Comparison of ENCODE assay signal across 8 cellular contexts in the genomic region with DNA sequence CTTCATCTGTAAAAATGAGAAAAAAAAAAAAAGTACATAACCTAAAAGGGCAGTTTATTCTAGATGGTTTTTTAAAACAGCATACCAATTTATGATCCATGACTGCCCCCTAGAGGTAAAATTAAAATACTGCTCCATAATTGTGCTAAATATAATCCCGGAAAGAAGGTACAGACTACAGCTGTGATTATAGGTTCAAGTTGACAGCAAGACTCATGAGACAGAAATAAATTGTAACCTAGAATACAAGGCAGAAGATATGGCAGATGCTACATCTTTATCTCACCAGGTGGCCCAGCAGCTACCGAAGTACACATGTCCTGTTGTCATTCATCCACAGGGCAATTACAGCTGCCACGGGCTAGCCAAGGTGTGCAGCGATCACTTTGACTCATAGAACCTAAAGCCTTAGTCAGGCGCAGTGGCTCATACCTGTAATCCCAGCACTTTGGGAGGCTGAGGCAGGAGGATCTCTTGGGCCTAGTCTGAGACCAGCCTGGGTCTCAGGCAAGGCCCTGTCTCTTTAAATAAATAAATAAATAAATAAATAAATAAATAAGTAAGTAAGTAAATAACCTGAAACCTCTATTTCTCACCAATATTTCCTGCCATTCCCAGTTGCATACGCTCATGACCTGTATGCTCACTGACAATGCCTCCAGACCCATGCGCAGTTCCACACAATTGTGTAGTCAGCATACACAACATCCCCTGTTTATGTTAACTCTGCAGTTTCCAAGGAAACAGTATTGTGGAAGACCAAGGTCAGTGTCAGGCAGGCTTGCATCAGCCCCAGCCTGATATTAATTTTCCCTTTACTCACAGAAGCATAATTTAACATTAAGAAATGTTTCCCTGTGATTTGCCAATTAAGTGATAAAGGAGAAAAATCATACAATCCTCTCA. TPM values are rescaled to one million over a fixed set of nuclear protein-coding genes. Genes with fewer than 3 reads are reported as not detected.
DNase-seq lines count a peak whose midpoint lies in the region; ATAC-seq and TF ChIP-seq lines count a peak whose summit lies in the region.

No MANE protein-coding gene starts in this region.

- POLR2A ChIA-PET in CD4-positive, alpha-beta T cell (lab: Charles Lee): interaction anchor here (0.6 to 0.9 kb wide), 3 partner anchors 48 to 462 kb away, joined by 3 to 4 read pairs (median 3); a partner anchor contains a TSS
- POLR2A ChIA-PET in HEK293T (lab: Yijun Ruan, JAX): interaction anchor here (1.0 kb wide), 1 partner anchor 18 kb away, joined by 5 read pairs; a partner anchor contains a TSS

- DNase-seq in CD4-positive, alpha-beta T cell: no peak
- DNase-seq in HEK293T (ENCODE audit: extremely low spot score) (peak; percentile 45), NCI-H524 (lab: John Stamatoyannopoulos, UW) (peak; percentile 25 to 74), astrocyte of the hippocampus (ENCODE audit: low read depth, low spot score) (peak; percentile 72), immature natural killer cell (peak; percentile 57 to 68 (median 57)), stromal cell of bone marrow (ENCODE audit: low read depth) (peak; percentile 41), OCI-M2 (lab: John Stamatoyannopoulos, UW; ENCODE audit: unreplicated experiment) (no peak)

- peaks cover 46% of the 10 kb centered on the region for H3K27me3 Mint-ChIP-seq in CD4-positive, alpha-beta T cell
- H3K27me3 Mint-ChIP-seq in immature natural killer cell (ENCODE audit: low read depth in 3 of 3): peaks cover 8 to 13% (median 8%) of the 10 kb centered on the region in 3 donors

- no peak overlapping the region for H3K27ac ChIP-seq in CD4-positive, alpha-beta T cell (ENCODE audit: low read depth, low read length)

- H3K36me3 Mint-ChIP-seq in CD4-positive, alpha-beta T cell (ENCODE audit: low read depth): no peaks in the 10 kb centered on the region
- H3K36me3 Mint-ChIP-seq in immature natural killer cell: peaks cover 0 to 4% (median 0%) of the 10 kb centered on the region in 3 donors

- ATAC-seq in CD4-positive, alpha-beta T cell (ENCODE audit: poor library complexity): peak; percentile 90
- no peak for ATAC-seq in GM21423 (IDR thresholded peaks at IDR 0.05; ENCODE audit: unreplicated experiment)

- intact Hi-C loops in CD4-positive, alpha-beta T cell (cut with DNase I, micrococcal nuclease): loop anchor here (1.0 kb wide), 4 partner anchors 48 to 114 kb away; a partner anchor contains a TSS

- peak; percentile 78 for TF ChIP-seq CTCF in CD4-positive, alpha-beta T cell (IDR thresholded peaks at IDR 0.05)

- CTCF ChIA-PET in CD4-positive, alpha-beta T cell (lab: Charles Lee): interaction anchor here (0.7 to 3.5 kb wide), 11 partner anchors 15 to 230 kb away, joined by 3 to 20 read pairs (median 6); a partner anchor contains a TSS
- CTCF ChIA-PET in HEK293T (lab: Yijun Ruan, JAX): interaction anchor here (0.6 to 1.5 kb wide), 8 partner anchors 19 to 622 kb away, joined by 3 to 10 read pairs (median 4); no protein-coding TSS in a partner anchor

- H3K9me3 Mint-ChIP-seq in CD4-positive, alpha-beta T cell: no peaks in the 10 kb centered on the region
- no peaks in the 10 kb centered on the region for H3K9me3 Mint-ChIP-seq in immature natural killer cell

- no peak overlapping the region for H3K27ac Mint-ChIP-seq in CD4-positive, alpha-beta T cell
- no peak overlapping the region for H3K27ac Mint-ChIP-seq in immature natural killer cell

- H3K4me3 Mint-ChIP-seq in CD4-positive, alpha-beta T cell: no peak overlapping the region
- no peak overlapping the region for H3K4me3 Mint-ChIP-seq in immature natural killer cell

- peaks cover 15% of the 10 kb centered on the region for H3K27me3 ChIP-seq in CD4-positive, alpha-beta T cell (ENCODE audit: control insufficient read depth, insufficient read depth, low read length)

- H3K4me1 Mint-ChIP-seq in CD4-positive, alpha-beta T cell (ENCODE audit: low read depth): no peaks in the 10 kb centered on the region
- no peaks in the 10 kb centered on the region for H3K4me1 Mint-ChIP-seq in immature natural killer cell

- H3K9me3 ChIP-seq in CD4-positive, alpha-beta T cell (ENCODE audit: control insufficient read depth, low read length): no peaks in the 10 kb centered on the region

TF ChIP-seq in HEK293T, 16 proteins besides CTCF, POLR2A, EP300 and RAD21:
- TF ChIP-seq ARNT (IDR thresholded peaks at IDR 0.05) (no peak), ZNF384 (IDR thresholded peaks at IDR 0.05) (peak; percentile 91)

RNA-seq across cellular contexts. Expression of a gene that starts 18.3 kb away (rescaled TPM):
- total RNA-seq in CD4-positive, alpha-beta T cell: 10 to 100 TPM; 45.0 to 46.7 TPM
- polyA plus RNA-seq in immature natural killer cell: 100 to 1,000 TPM in 2 of 3 donors, 10 to 100 TPM in 1; 99.6 to 177 (median 133) TPM

RNA-seq across cellular contexts. Expression of a gene that starts 29.1 kb away (rescaled TPM):
- 10 to 100 TPM; 22.8 to 22.9 TPM for total RNA-seq in CD4-positive, alpha-beta T cell
- polyA plus RNA-seq in immature natural killer cell: under 1 TPM in 2 of 3 donors, not detected in 1; 0.04 to 0.13 TPM

RNA-seq across cellular contexts. Expression of a gene that starts 48.4 kb away (rescaled TPM):
- 1 to 10 TPM; 1.1 to 1.3 TPM for total RNA-seq in CD4-positive, alpha-beta T cell
- not detected for polyA plus RNA-seq in immature natural killer cell

RNA-seq across cellular contexts. Expression of a gene that starts 50.8 kb away (rescaled TPM):
- total RNA-seq in CD4-positive, alpha-beta T cell: not detected
- under 1 TPM in 1 of 3 donors, not detected in 2; 0.24 TPM for polyA plus RNA-seq in immature natural killer cell

Comparison
In these comparisons a context has a peak if more than half of its experiments do, and no peak if none do; other contexts are left out.
1. DNase-seq: peak in HEK293T (single experiment), NCI-H524 (2 of 2), astrocyte of the hippocampus (single experiment), immature natural killer cell (3 of 3) and stromal cell of bone marrow (single experiment); none in CD4-positive, alpha-beta T cell (0 of 10) and OCI-M2 (single experiment).